In genomic region chr9:99966001-99966400, GRCh38 we compare ENCODE assay signal across 20 cellular contexts.
"Had no signal": no experiment of that assay in that cellular context is flagged by ENCODE, and none has a peak within 500 bp of the region (broad histone marks: within the 10 kb centered on the region; RNA-seq: fewer than 3 reads in every experiment).

No MANE protein-coding gene starts in this region.

- H3K27ac ChIP-seq: adrenal gland, breast epithelium, SJSA1 had no signal

- H3K4me3 ChIP-seq: adrenal gland, breast epithelium, SJSA1 had no signal

- H3K27me3 Mint-ChIP-seq: activated naive CD4-positive, alpha-beta T cell treated with anti-CD3 and anti-CD28 coated beads, Interleukin-2, amount 10 ng/mL, durations not matched to agents 7 days and 5 days; activated naive CD8-positive, alpha-beta T cell treated with anti-CD3 and anti-CD28 coated beads, Interleukin-2, amount 10 ng/mL, durations not matched to agents 7 days and 5 days had no signal

- ATAC-seq: activated CD4-positive, CD25-positive, alpha-beta regulatory T cell treated with anti-CD3 and anti-CD28 coated beads, Interleukin-2, amount 50 U/mL, for 24 hours; activated T-cell treated with anti-CD3 and anti-CD28 coated beads, Interleukin-2, amount 50 U/mL, for 4 hours had no signal

- DNase-seq: activated CD4-positive, alpha-beta T cell treated with anti-CD3 and anti-CD28 coated beads for 4 hours; activated CD8-positive, alpha-beta memory T cell treated with anti-CD3 and anti-CD28 coated beads for 24 hours; activated gamma-delta T cell; activated naive CD4-positive, alpha-beta T cell treated with anti-CD3 and anti-CD28 coated beads, Interleukin-2, amount 10 ng/mL, durations not matched to agents 7 days and 5 days; activated naive CD8-positive, alpha-beta T cell treated with anti-CD3 and anti-CD28 coated beads, Interleukin-2, amount 10 ng/mL, durations not matched to agents 7 days and 5 days; activated T-cell treated with anti-CD3 and anti-CD28 coated beads, Interleukin-2, amount 50 U/mL, for 4 hours; anterior cingulate cortex; central memory CD4-positive, alpha-beta T cell; KG1; NCI-H1092; NCI-H1417; NCI-H1930; NCI-H2171; NCI-H526 treated with DMSO at 0.1 percent for 48 hours; SHP77 had no signal

- H3K4me1 ChIP-seq: adrenal gland, breast epithelium had no signal

- H3K4me3 Mint-ChIP-seq: activated naive CD4-positive, alpha-beta T cell treated with anti-CD3 and anti-CD28 coated beads, Interleukin-2, amount 10 ng/mL, durations not matched to agents 7 days and 5 days; activated naive CD8-positive, alpha-beta T cell treated with anti-CD3 and anti-CD28 coated beads, Interleukin-2, amount 10 ng/mL, durations not matched to agents 7 days and 5 days; activated T-cell treated with anti-CD3 and anti-CD28 coated beads, Interleukin-2, amount 50 U/mL, for 4 hours; T-helper 1 cell treated with Interleukin-12 subunit alpha and Interleukin-12 subunit beta and Interleukin-4 antibody, amounts not matched to agents 30 μg/mL and 1 μg/mL, for 36 hours had no signal

- H3K4me1 Mint-ChIP-seq: activated naive CD4-positive, alpha-beta T cell treated with anti-CD3 and anti-CD28 coated beads, Interleukin-2, amount 10 ng/mL, durations not matched to agents 7 days and 5 days; activated naive CD8-positive, alpha-beta T cell treated with anti-CD3 and anti-CD28 coated beads, Interleukin-2, amount 10 ng/mL, durations not matched to agents 7 days and 5 days had no signal

- H3K27ac Mint-ChIP-seq: activated naive CD4-positive, alpha-beta T cell treated with anti-CD3 and anti-CD28 coated beads, Interleukin-2, amount 10 ng/mL, durations not matched to agents 7 days and 5 days; activated naive CD8-positive, alpha-beta T cell treated with anti-CD3 and anti-CD28 coated beads, Interleukin-2, amount 10 ng/mL, durations not matched to agents 7 days and 5 days; T-helper 1 cell treated with Interleukin-12 subunit alpha and Interleukin-12 subunit beta and Interleukin-4 antibody, amounts not matched to agents 30 μg/mL and 1 μg/mL, for 36 hours had no signal

- H3K9me3 Mint-ChIP-seq: activated naive CD4-positive, alpha-beta T cell treated with anti-CD3 and anti-CD28 coated beads, Interleukin-2, amount 10 ng/mL, durations not matched to agents 7 days and 5 days; activated naive CD8-positive, alpha-beta T cell treated with anti-CD3 and anti-CD28 coated beads, Interleukin-2, amount 10 ng/mL, durations not matched to agents 7 days and 5 days; activated T-cell treated with anti-CD3 and anti-CD28 coated beads, Interleukin-2, amount 50 U/mL, for 4 hours; T-helper 1 cell treated with Interleukin-12 subunit alpha and Interleukin-12 subunit beta and Interleukin-4 antibody, amounts not matched to agents 30 μg/mL and 1 μg/mL, for 36 hours had no signal

- H3K9me3 ChIP-seq: adrenal gland, breast epithelium, SJSA1 had no signal

- H3K36me3 ChIP-seq: breast epithelium, SJSA1 had no signal

- H3K27me3 ChIP-seq: adrenal gland, breast epithelium, SJSA1 had no signal
